8 cellular contexts compared by ENCODE assay signal in the genomic region with DNA sequence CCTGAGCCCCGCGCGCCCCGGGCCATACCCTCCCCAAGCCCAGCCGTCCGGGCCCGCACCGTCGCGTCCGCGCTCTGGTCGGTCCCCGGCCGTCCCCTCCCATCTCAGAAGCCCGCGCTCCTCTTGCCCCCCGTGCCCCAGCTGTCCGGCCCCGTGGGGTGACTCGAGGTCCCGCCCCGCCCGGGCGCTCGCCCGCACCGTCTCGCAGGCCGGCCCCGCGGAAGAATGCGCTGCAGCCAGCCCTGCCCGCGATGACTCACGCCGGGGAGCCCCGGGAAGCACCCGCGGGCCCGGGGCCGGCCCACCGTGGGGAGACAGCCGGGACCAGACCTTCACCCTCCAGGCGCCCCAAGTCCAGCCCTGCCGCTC. TPM values are rescaled to one million over a fixed set of nuclear protein-coding genes. Genes with fewer than 3 reads are reported as not detected.
DNase-seq lines count a peak whose midpoint lies in the region; ATAC-seq, FAIRE-seq and TF ChIP-seq lines count a peak whose summit lies in the region.

No MANE protein-coding gene starts in this region.

- DNase-seq in AG04449 (ENCODE audit: low read depth, low spot score) (no peak), HT1080 (ENCODE audit: low read depth) (peak; percentile 69), foreskin melanocyte (peak; percentile 49), sciatic nerve (ENCODE audit: low spot score) (no peak), GM12891 (ENCODE audit: insufficient read length, low spot score) (no peak), NCI-H1105 treated with DMSO at 0.1 percent for 48 hours (lab: John Stamatoyannopoulos, UW) (no peak)
- DNase-seq in activated CD8-positive, alpha-beta memory T cell treated with anti-CD3 and anti-CD28 coated beads, Interleukin-2, amount 50 U/mL, for 4 hours, result peak; percentile 48

- ATAC-seq in sciatic nerve (peak; percentile 35), GM18870 (IDR thresholded peaks at IDR 0.05; ENCODE audit: unreplicated experiment) (no peak)

- intact Hi-C loops in sciatic nerve (cut with DNase I), result no loop called here

- TF ChIP-seq CTCF in AG04449 (IDR thresholded peaks at IDR 0.05; ENCODE audit: insufficient read depth, low read length, missing control alignments), result no peak

- no peak for FAIRE-seq in GM12891 (lab: Jason Lieb, UNC)

- POLR2A ChIA-PET in AG04449 (lab: Yijun Ruan, JAX), result interaction anchor here (0.6 to 2.6 kb wide), 14 partner anchors 9 to 755 kb away, joined by 3 to 16 read pairs (median 11); a partner anchor contains a TSS

- CTCF ChIA-PET in AG04449 (lab: Yijun Ruan, JAX), result interaction anchor here (0.7 to 3.8 kb wide), 24 partner anchors 10 to 529 kb away, joined by 3 to 25 read pairs (median 6); a partner anchor contains a TSS

- no peak for TF ChIP-seq POLR2A in GM12891 (IDR thresholded peaks at IDR 0.05; ENCODE audit: low read depth, low read length)

- H3K4me3 ChIP-seq in AG04449 (ENCODE audit: low read depth, low read length), result peak overlapping the region; percentile 77

TF ChIP-seq in GM12891, 5 proteins besides CTCF, POLR2A, EP300 and RAD21:
- no peak for TF ChIP-seq PAX5 (IDR thresholded peaks at IDR 0.05; ENCODE audit: insufficient read depth, low read length, severe bottlenecking)
- TF ChIP-seq POU2F2 (IDR thresholded peaks at IDR 0.05; ENCODE audit: low read depth, low read length), result no peak
- no peak for TF ChIP-seq TAF1 (IDR thresholded peaks at IDR 0.05; ENCODE audit: low read depth, low read length)
- TF ChIP-seq SPI1 (IDR thresholded peaks at IDR 0.05; ENCODE audit: low read depth, low read length), result no peak
- TF ChIP-seq POLR2AphosphoS5 (IDR thresholded peaks at IDR 0.05; ENCODE audit: low read depth, low read length), result no peak
TF ChIP-seq in GM12891: peak in this region for 0.

RNA-seq across cellular contexts. Expression of a gene that starts 0.3 kb away (rescaled TPM):
- 71.3 and 193 TPM in 2 replicates for total RNA-seq in HT1080 (2014; rRNA removed; shearing (Covaris generic))
- polyA plus RNA-seq in HT1080 (2015; cell fraction: cytosol; rRNA removed), result 279 and 295 TPM in 2 replicates
- 40.8 and 82.2 TPM in 2 replicates for polyA plus RNA-seq in HT1080 (2015; cell fraction: nucleus; rRNA removed)
- total RNA-seq in sciatic nerve, result 7.5 TPM
- 0.42 TPM for polyA plus RNA-seq in GM12891 (2012; ENCODE audit: low read depth, missing spikeins)

RNA-seq across cellular contexts. Expression of a gene that starts 43.9 kb away (rescaled TPM):
- 2.1 and 4.4 TPM in 2 replicates for total RNA-seq in HT1080 (2014; rRNA removed; shearing (Covaris generic))
- polyA plus RNA-seq in HT1080 (2015; cell fraction: cytosol; rRNA removed), result 0.86 and 1.7 TPM in 2 replicates
- polyA plus RNA-seq in HT1080 (2015; cell fraction: nucleus; rRNA removed), result 1.3 and 1.5 TPM in 2 replicates
- total RNA-seq in sciatic nerve, result 186 TPM
- polyA plus RNA-seq in GM12891 (2012; ENCODE audit: low read depth, missing spikeins), result 0.15 TPM

Comparison
In these comparisons a context has a peak if more than half of its experiments do, and no peak if none do; other contexts are left out.
1. DNase-seq: peak in HT1080 (single experiment), activated CD8-positive, alpha-beta memory T cell treated with anti-CD3 and anti-CD28 coated beads, Interleukin-2, amount 50 U/mL, for 4 hours (single experiment) and foreskin melanocyte (single experiment); none in AG04449 (single experiment), sciatic nerve (single experiment), GM12891 (single experiment) and NCI-H1105 treated with DMSO at 0.1 percent for 48 hours (single experiment).
2. RNA of a gene that starts 43.9 kb away (total RNA-seq): 186 TPM in sciatic nerve (single experiment); 2.1 to 4.4 TPM in HT1080; every median in the first group is over 10 times any median in the second.